In genomic region chr9:21317956-21318923, GRCh38 we compare ENCODE assay signal across 8 cellular contexts. TPM values are rescaled to one million over a fixed set of nuclear protein-coding genes. Genes with fewer than 3 reads are reported as not detected.
DNase-seq lines count a peak whose midpoint lies in the region; ATAC-seq lines count a peak whose summit lies in the region.

No MANE protein-coding gene starts in this region.

- ATAC-seq in HG02759 (IDR thresholded peaks at IDR 0.05; ENCODE audit: unreplicated experiment) (peak; percentile 69), Right ventricle myocardium superior (ENCODE audit: poor library complexity) (peak; percentile 83)
- ATAC-seq in activated T-helper 17 cell treated with anti-CD3 and anti-CD28 coated beads, Interleukin-2, amount 50 U/mL, for 72 hours (replicated peaks), result peak; percentile 63

- no peaks in the 10 kb centered on the region for H3K27me3 Mint-ChIP-seq in activated T-helper 17 cell treated with anti-CD3 and anti-CD28 coated beads, Interleukin-2, amount 50 U/mL, for 72 hours

- intact Hi-C loops in Right ventricle myocardium superior (cut with DNase I), result no loop called here

- H3K27ac Mint-ChIP-seq in activated T-helper 17 cell treated with anti-CD3 and anti-CD28 coated beads, Interleukin-2, amount 50 U/mL, for 72 hours, result no peak overlapping the region

- no peak overlapping the region for H3K4me3 Mint-ChIP-seq in activated T-helper 17 cell treated with anti-CD3 and anti-CD28 coated beads, Interleukin-2, amount 50 U/mL, for 72 hours

- peaks cover 4% of the 10 kb centered on the region for H3K4me1 Mint-ChIP-seq in activated T-helper 17 cell treated with anti-CD3 and anti-CD28 coated beads, Interleukin-2, amount 50 U/mL, for 72 hours

- peak; percentile 36 for DNase-seq in stimulated activated CD4-positive, alpha-beta T cell treated with anti-CD3 and anti-CD28 coated beads, Interleukin-15, amount 100 ng/mL, for 24 hours
- DNase-seq in stimulated activated CD4-positive, alpha-beta T cell treated with anti-CD3 and anti-CD28 coated beads, Interleukin-2, amount 100 ng/mL, for 24 hours, result no peak
- DNase-seq in NCI-H2107 treated with DMSO at 0.1 percent for 48 hours (lab: John Stamatoyannopoulos, UW; ENCODE audit: unreplicated experiment) (peak; percentile 47), Right ventricle myocardium superior (no peak), renal cortical epithelial cell (ENCODE audit: low read depth) (peak; percentile 52), ecto neural progenitor cell (ENCODE audit: low spot score) (no peak)

- H3K9me3 Mint-ChIP-seq in activated T-helper 17 cell treated with anti-CD3 and anti-CD28 coated beads, Interleukin-2, amount 50 U/mL, for 72 hours, result no peaks in the 10 kb centered on the region

- H3K36me3 Mint-ChIP-seq in activated T-helper 17 cell treated with anti-CD3 and anti-CD28 coated beads, Interleukin-2, amount 50 U/mL, for 72 hours (ENCODE audit: low read depth), result peaks cover 25% of the 10 kb centered on the region

RNA-seq across cellular contexts. Expression of gene IFNA5, which starts 13.1 kb away (rescaled TPM):
- total RNA-seq in activated T-helper 17 cell treated with anti-CD3 and anti-CD28 coated beads, Interleukin-2, amount 50 U/mL, for 72 hours, result not detected
- not detected for total RNA-seq in Right ventricle myocardium superior
- 0.20 TPM in 1 of 2 replicates, not detected in the other for total RNA-seq in renal cortical epithelial cell

RNA-seq across cellular contexts. Expression of gene KLHL9, which starts 17.0 kb away (rescaled TPM):
- 10 to 100 TPM; 10.5 to 13.7 TPM for total RNA-seq in activated T-helper 17 cell treated with anti-CD3 and anti-CD28 coated beads, Interleukin-2, amount 50 U/mL, for 72 hours
- 11.2 TPM for total RNA-seq in Right ventricle myocardium superior
- total RNA-seq in renal cortical epithelial cell, result 31.3 and 64.1 TPM in 2 replicates

RNA-seq across cellular contexts. Expression of gene IFNA6, which starts 32.4 kb away (rescaled TPM):
- not detected for total RNA-seq in activated T-helper 17 cell treated with anti-CD3 and anti-CD28 coated beads, Interleukin-2, amount 50 U/mL, for 72 hours
- total RNA-seq in Right ventricle myocardium superior (not detected), renal cortical epithelial cell (not detected in 2 replicates)

RNA-seq across cellular contexts. Expression of gene IFNA13, which starts 49.6 kb away (rescaled TPM):
- total RNA-seq in activated T-helper 17 cell treated with anti-CD3 and anti-CD28 coated beads, Interleukin-2, amount 50 U/mL, for 72 hours, result not detected
- total RNA-seq in Right ventricle myocardium superior (not detected), renal cortical epithelial cell (not detected in 2 replicates)

Comparison
In these comparisons a context has a peak if more than half of its experiments do, and no peak if none do; other contexts are left out.
1. DNase-seq: peak in stimulated activated CD4-positive, alpha-beta T cell treated with anti-CD3 and anti-CD28 coated beads, Interleukin-15, amount 100 ng/mL, for 24 hours (single experiment), NCI-H2107 treated with DMSO at 0.1 percent for 48 hours (single experiment) and renal cortical epithelial cell (single experiment); none in stimulated activated CD4-positive, alpha-beta T cell treated with anti-CD3 and anti-CD28 coated beads, Interleukin-2, amount 100 ng/mL, for 24 hours (0 of 2), Right ventricle myocardium superior (single experiment) and ecto neural progenitor cell (single experiment).
2. Peak in every context shown above with its lines, with median percentiles within 50 percentile points of each other: ATAC-seq.